Comparison of ENCODE assay signal across 8 cellular contexts in the genomic region with DNA sequence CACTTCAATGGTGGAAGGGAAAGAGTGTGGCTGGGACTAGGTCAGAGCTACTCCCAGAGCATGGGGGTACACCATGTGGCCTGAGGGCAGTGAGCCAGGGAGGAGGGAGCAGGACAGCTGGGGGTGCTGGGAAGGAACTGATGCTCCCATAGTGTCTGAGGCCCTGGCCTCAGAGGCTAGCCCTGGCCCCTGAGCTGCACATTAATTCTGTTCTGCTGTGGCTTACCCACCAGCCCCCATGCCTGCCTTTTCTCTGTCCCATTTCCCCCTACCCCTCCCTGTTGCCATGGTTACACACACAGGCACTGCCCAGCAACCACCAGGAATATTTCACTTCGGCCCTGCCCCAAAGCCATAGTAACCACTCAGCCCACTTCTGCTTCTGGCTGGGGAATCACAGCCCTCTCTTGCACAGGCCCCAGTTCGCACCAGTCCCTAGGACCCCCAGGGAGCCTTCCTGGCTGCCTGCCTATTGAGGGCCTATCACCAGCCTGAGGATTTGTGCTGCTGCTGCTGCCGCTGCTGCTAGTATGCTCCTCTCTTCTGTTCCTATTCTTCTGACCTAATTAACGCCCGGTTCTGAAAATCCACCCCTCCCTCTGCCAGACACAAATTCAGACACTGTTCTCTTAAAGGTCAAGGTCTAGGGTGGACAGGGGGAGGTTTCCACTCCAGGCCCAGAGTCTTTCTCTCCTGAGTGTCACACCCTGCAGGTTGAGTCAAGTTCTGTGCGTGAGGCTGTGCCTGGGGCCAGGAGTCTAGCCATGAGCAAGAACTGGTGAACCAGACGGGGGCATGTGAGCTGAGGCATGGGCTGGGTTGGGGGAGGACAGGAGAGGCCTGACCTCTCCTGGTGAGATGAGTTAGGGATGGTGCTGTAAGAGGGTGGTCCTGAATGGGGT.
DNase-seq lines count a peak whose midpoint lies in the region; ATAC-seq and TF ChIP-seq lines count a peak whose summit lies in the region.

No MANE protein-coding gene starts in this region.

- TF ChIP-seq POLR2A in NB4 (IDR thresholded peaks at IDR 0.05; ENCODE audit: extremely low read depth, insufficient read length), result no peak

- H3K27me3 Mint-ChIP-seq in brain, result no peaks in the 10 kb centered on the region

- H3K4me3 ChIP-seq in BE2C (ENCODE audit: low read depth, low read length) (no peak overlapping the region), NB4 (ENCODE audit: low read depth, low read length) (no peak overlapping the region), lower lobe of right lung (no peak overlapping the region), aorta (ENCODE audit: low read length in 2 of 2) (no peak overlapping the region)

- peaks cover 6% of the 10 kb centered on the region for H3K36me3 Mint-ChIP-seq in brain

- H3K27ac Mint-ChIP-seq in brain, result peak overlapping the region; percentile 96 to 100 (median 98)

- 62 to 65% methylated on average over 7 of the region's 7 CpGs for WGBS in aorta, 2 donors

- H3K9me3 ChIP-seq in BE2C (no peaks in the 10 kb centered on the region), lower lobe of right lung (no peaks in the 10 kb centered on the region), aorta (ENCODE audit: control insufficient read depth, low read length) (no peaks in the 10 kb centered on the region)

- H3K9me3 Mint-ChIP-seq in brain, result peaks cover 0 to 2% (median 0%) of the 10 kb centered on the region in 5 experiments

- TF ChIP-seq CTCF in BE2C (IDR thresholded peaks at IDR 0.05; ENCODE audit: low read depth, low read length) (peak; percentile 21; the same call in 1 of the 2 replicates), NB4 (IDR thresholded peaks at IDR 0.05; ENCODE audit: low read depth, low read length) (no peak), brain (conservative IDR thresholded peaks at IDR 0.05) (no peak), lower lobe of right lung (IDR thresholded peaks at IDR 0.05) (no peak)

- peak; percentile 36 to 71 for ATAC-seq in lower lobe of right lung
- peak; percentile 37 for ATAC-seq in aorta (ENCODE audit: low FRiP score)
- no peak for ATAC-seq in HG03196 (IDR thresholded peaks at IDR 0.05; ENCODE audit: unreplicated experiment)
- no peak for ATAC-seq in GM18517 (IDR thresholded peaks at IDR 0.05; ENCODE audit: unreplicated experiment)

- peak; percentile 96 for DNase-seq in BE2C
- peak; percentile 69 for DNase-seq in NB4 (ENCODE audit: low read depth)
- DNase-seq in lower lobe of right lung, result no peak
- peak in 1 of 2 donors; percentile 69 for DNase-seq in aorta
- DNase-seq in activated CD8-positive, alpha-beta memory T cell treated with anti-CD3 and anti-CD28 coated beads, Interleukin-2, amount 50 U/mL, for 4 hours, result no peak

- H3K4me3 Mint-ChIP-seq in brain, result peak overlapping the region; percentile 33 to 64 (median 58)

- H3K27ac ChIP-seq in lower lobe of right lung, result peak overlapping the region; percentile 24
- peak overlapping the region in 1 of 2 donors; percentile 4 for H3K27ac ChIP-seq in aorta (ENCODE audit: low read depth in 1 of 2, low read length in 2 of 2)

- no peaks in the 10 kb centered on the region for H3K27me3 ChIP-seq in BE2C
- no peaks in the 10 kb centered on the region for H3K27me3 ChIP-seq in lower lobe of right lung (ENCODE audit: low read depth)
- no peaks in the 10 kb centered on the region for H3K27me3 ChIP-seq in aorta (ENCODE audit: control insufficient read depth in 1 of 2, insufficient read depth in 2 of 2, low read length in 1 of 2)

- H3K4me1 Mint-ChIP-seq in brain, result peaks cover 76% of the 10 kb centered on the region

- H3K4me1 ChIP-seq in BE2C (peaks cover 61% of the 10 kb centered on the region), lower lobe of right lung (peaks cover 24% of the 10 kb centered on the region), aorta (ENCODE audit: control insufficient read depth in 1 of 2, insufficient read depth in 2 of 2, low read length in 2 of 2) (peaks cover 0 to 4% of the 10 kb centered on the region in 2 donors)

- intact Hi-C loops in lower lobe of right lung (cut with DNase I) (no loop called here), aorta (cut with DNase I) (loop anchor here in 1 of 2 donors (5.0 kb wide), 1 partner anchor 35 kb away; no protein-coding TSS in a partner anchor)

- H3K36me3 ChIP-seq in BE2C (no peaks in the 10 kb centered on the region), lower lobe of right lung (peaks cover 51% of the 10 kb centered on the region), aorta (ENCODE audit: control insufficient read depth in 1 of 2, insufficient read depth in 2 of 2, low read length in 1 of 2) (no peaks in the 10 kb centered on the region)

Comparison
In these comparisons a context has a peak if more than half of its experiments do, and no peak if none do; other contexts are left out.
1. DNase-seq: peak in BE2C (single experiment) and NB4 (single experiment); none in lower lobe of right lung (single experiment) and activated CD8-positive, alpha-beta memory T cell treated with anti-CD3 and anti-CD28 coated beads, Interleukin-2, amount 50 U/mL, for 4 hours (single experiment).
2. ATAC-seq: peak in lower lobe of right lung (2 of 2) and aorta (single experiment); none in HG03196 (single experiment) and GM18517 (single experiment).